ENCODE assay signal across 1 cellular context in the genomic region with DNA sequence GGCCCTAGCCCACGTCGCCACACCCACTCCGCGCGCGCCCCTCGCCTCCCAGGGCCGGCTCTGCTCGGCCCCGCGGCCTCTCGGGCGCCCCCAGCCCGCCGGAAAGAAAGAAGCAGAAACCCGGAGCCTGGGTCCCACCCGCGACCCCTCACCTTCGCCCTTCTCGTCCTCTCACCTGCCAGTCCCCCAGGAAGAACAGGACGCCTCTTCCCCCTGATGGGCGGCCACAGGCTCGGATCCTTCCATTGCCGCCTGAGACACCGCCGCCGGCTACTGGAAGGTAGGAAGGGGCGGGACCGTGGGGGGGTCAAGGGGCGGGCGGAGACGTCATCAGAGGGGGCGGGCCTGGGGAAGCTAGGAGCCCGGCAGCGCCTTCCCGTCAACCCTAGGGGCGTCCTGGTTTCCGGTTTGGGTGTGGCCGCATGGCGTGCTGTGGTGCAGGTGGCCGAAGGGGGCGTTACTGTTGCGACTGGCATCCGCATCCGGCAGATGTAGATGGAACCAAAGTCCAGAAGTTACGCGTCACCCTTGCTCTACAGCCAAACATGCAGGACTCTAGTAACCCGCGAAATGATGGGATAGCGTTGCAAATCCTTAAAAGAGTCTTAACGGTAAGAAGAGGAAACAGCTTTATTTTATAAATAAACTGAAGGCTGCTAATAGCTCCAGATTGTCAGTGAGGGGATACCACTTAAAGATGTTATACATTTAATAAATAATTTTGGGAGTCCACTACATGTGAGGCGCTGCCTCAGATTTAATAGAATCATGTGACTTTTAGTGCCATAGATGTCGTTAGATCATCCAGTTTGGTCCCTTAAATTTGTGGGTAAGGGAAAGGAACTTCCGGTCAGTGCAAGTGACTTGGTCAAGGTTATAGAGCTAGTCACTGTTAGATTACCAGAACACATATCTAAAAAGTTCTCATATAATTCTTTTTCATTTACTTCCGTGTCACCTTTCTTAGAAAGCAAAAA.
TF ChIP-seq lines count a peak whose summit lies in the region.

A gene (minus strand): TSS at position 282 of the 977 bp plus-strand sequence. CDS start 36 bp downstream, at position 246.

TF ChIP-seq in K562, 482 proteins besides CTCF, POLR2A, EP300 and RAD21 (continued from another document and continues in another):
- TF ChIP-seq ZNF263 (CRISPR knock-in tag; IDR thresholded peaks at IDR 0.05; ENCODE audit: borderline replicate concordance) (no peak), FOXJ2 (tag; IDR thresholded peaks at IDR 0.05) (no peak), ZNF589 (CRISPR knock-in tag; IDR thresholded peaks at IDR 0.05; ENCODE audit: low read depth) (0 out of 2 replicates have a peak, but pooled peaks have one; percentile 62), SRSF3 (IDR thresholded peaks at IDR 0.05; ENCODE audit: insufficient read depth, low read length) (no peak), ZNF584 (CRISPR knock-in tag; IDR thresholded peaks at IDR 0.05; ENCODE audit: low read depth) (no peak), TFAM (CRISPR knock-in tag; conservative IDR thresholded peaks at IDR 0.05) (no peak), KDM5B (IDR thresholded peaks at IDR 0.05; ENCODE audit: insufficient replicate concordance, low read depth, low read length) (peak; percentile 69), MTA1 (IDR thresholded peaks at IDR 0.05; ENCODE audit: borderline replicate concordance) (no peak; the same call in 1 of the 2 replicates), FOXK1 (CRISPR knock-in tag; IDR thresholded peaks at IDR 0.05; ENCODE audit: borderline replicate concordance) (0 out of 2 replicates have a peak, but pooled peaks have one; percentile 7), LEF1 (IDR thresholded peaks at IDR 0.05) (peak; percentile 30; the same call in 1 of the 2 replicates), XRCC5 (IDR thresholded peaks at IDR 0.05; ENCODE audit: low read depth, low read length) (no peak), CHD1 (IDR thresholded peaks at IDR 0.05; ENCODE audit: low read length) (no peak), FUS (optimal IDR thresholded peaks at IDR 0.05; ENCODE audit: low read depth, low read length) (no peak), NBN (IDR thresholded peaks at IDR 0.05; ENCODE audit: low read depth) (no peak), BCL6 (CRISPR knock-in tag; IDR thresholded peaks at IDR 0.05) (no peak), COPS2 (conservative IDR thresholded peaks at IDR 0.05) (no peak), CHD2 (IDR thresholded peaks at IDR 0.05; ENCODE audit: low read depth, low read length) (no peak), CC2D1A (IDR thresholded peaks at IDR 0.05) (no peak), PHF8 (IDR thresholded peaks at IDR 0.05; ENCODE audit: borderline replicate concordance, low read length) (peak; percentile 75; the same call in 1 of the 2 replicates), SMAD2 (IDR thresholded peaks at IDR 0.05; ENCODE audit: low read depth, low read length) (no peak)
- TF ChIP-seq, protein P1, sequence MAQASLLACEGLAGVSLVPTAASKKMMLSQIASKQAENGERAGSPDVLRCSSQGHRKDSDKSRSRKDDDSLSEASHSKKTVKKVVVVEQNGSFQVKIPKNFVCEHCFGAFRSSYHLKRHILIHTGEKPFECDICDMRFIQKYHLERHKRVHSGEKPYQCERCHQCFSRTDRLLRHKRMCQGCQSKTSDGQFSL (CRISPR knock-in tag; IDR thresholded peaks at IDR 0.05): peak; percentile 73; the same call in 1 of the 2 replicates
- TF ChIP-seq, protein P1 (tag; IDR thresholded peaks at IDR 0.05): peak in 1 of 2 experiments; percentile 79; a peak in 2 of 4 replicates
- TF ChIP-seq, protein P2, sequence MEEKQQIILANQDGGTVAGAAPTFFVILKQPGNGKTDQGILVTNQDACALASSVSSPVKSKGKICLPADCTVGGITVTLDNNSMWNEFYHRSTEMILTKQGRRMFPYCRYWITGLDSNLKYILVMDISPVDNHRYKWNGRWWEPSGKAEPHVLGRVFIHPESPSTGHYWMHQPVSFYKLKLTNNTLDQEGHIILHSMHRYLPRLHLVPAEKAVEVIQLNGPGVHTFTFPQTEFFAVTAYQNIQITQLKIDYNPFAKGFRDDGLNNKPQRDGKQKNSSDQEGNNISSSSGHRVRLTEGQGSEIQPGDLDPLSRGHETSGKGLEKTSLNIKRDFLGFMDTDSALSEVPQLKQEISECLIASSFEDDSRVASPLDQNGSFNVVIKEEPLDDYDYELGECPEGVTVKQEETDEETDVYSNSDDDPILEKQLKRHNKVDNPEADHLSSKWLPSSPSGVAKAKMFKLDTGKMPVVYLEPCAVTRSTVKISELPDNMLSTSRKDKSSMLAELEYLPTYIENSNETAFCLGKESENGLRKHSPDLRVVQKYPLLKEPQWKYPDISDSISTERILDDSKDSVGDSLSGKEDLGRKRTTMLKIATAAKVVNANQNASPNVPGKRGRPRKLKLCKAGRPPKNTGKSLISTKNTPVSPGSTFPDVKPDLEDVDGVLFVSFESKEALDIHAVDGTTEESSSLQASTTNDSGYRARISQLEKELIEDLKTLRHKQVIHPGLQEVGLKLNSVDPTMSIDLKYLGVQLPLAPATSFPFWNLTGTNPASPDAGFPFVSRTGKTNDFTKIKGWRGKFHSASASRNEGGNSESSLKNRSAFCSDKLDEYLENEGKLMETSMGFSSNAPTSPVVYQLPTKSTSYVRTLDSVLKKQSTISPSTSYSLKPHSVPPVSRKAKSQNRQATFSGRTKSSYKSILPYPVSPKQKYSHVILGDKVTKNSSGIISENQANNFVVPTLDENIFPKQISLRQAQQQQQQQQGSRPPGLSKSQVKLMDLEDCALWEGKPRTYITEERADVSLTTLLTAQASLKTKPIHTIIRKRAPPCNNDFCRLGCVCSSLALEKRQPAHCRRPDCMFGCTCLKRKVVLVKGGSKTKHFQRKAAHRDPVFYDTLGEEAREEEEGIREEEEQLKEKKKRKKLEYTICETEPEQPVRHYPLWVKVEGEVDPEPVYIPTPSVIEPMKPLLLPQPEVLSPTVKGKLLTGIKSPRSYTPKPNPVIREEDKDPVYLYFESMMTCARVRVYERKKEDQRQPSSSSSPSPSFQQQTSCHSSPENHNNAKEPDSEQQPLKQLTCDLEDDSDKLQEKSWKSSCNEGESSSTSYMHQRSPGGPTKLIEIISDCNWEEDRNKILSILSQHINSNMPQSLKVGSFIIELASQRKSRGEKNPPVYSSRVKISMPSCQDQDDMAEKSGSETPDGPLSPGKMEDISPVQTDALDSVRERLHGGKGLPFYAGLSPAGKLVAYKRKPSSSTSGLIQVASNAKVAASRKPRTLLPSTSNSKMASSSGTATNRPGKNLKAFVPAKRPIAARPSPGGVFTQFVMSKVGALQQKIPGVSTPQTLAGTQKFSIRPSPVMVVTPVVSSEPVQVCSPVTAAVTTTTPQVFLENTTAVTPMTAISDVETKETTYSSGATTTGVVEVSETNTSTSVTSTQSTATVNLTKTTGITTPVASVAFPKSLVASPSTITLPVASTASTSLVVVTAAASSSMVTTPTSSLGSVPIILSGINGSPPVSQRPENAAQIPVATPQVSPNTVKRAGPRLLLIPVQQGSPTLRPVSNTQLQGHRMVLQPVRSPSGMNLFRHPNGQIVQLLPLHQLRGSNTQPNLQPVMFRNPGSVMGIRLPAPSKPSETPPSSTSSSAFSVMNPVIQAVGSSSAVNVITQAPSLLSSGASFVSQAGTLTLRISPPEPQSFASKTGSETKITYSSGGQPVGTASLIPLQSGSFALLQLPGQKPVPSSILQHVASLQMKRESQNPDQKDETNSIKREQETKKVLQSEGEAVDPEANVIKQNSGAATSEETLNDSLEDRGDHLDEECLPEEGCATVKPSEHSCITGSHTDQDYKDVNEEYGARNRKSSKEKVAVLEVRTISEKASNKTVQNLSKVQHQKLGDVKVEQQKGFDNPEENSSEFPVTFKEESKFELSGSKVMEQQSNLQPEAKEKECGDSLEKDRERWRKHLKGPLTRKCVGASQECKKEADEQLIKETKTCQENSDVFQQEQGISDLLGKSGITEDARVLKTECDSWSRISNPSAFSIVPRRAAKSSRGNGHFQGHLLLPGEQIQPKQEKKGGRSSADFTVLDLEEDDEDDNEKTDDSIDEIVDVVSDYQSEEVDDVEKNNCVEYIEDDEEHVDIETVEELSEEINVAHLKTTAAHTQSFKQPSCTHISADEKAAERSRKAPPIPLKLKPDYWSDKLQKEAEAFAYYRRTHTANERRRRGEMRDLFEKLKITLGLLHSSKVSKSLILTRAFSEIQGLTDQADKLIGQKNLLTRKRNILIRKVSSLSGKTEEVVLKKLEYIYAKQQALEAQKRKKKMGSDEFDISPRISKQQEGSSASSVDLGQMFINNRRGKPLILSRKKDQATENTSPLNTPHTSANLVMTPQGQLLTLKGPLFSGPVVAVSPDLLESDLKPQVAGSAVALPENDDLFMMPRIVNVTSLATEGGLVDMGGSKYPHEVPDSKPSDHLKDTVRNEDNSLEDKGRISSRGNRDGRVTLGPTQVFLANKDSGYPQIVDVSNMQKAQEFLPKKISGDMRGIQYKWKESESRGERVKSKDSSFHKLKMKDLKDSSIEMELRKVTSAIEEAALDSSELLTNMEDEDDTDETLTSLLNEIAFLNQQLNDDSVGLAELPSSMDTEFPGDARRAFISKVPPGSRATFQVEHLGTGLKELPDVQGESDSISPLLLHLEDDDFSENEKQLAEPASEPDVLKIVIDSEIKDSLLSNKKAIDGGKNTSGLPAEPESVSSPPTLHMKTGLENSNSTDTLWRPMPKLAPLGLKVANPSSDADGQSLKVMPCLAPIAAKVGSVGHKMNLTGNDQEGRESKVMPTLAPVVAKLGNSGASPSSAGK (IDR thresholded peaks at IDR 0.05): no peak
- TF ChIP-seq, protein P3, sequence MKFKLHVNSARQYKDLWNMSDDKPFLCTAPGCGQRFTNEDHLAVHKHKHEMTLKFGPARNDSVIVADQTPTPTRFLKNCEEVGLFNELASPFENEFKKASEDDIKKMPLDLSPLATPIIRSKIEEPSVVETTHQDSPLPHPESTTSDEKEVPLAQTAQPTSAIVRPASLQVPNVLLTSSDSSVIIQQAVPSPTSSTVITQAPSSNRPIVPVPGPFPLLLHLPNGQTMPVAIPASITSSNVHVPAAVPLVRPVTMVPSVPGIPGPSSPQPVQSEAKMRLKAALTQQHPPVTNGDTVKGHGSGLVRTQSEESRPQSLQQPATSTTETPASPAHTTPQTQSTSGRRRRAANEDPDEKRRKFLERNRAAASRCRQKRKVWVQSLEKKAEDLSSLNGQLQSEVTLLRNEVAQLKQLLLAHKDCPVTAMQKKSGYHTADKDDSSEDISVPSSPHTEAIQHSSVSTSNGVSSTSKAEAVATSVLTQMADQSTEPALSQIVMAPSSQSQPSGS (CRISPR knock-in tag; IDR thresholded peaks at IDR 0.05): no peak
- TF ChIP-seq, protein P4, sequence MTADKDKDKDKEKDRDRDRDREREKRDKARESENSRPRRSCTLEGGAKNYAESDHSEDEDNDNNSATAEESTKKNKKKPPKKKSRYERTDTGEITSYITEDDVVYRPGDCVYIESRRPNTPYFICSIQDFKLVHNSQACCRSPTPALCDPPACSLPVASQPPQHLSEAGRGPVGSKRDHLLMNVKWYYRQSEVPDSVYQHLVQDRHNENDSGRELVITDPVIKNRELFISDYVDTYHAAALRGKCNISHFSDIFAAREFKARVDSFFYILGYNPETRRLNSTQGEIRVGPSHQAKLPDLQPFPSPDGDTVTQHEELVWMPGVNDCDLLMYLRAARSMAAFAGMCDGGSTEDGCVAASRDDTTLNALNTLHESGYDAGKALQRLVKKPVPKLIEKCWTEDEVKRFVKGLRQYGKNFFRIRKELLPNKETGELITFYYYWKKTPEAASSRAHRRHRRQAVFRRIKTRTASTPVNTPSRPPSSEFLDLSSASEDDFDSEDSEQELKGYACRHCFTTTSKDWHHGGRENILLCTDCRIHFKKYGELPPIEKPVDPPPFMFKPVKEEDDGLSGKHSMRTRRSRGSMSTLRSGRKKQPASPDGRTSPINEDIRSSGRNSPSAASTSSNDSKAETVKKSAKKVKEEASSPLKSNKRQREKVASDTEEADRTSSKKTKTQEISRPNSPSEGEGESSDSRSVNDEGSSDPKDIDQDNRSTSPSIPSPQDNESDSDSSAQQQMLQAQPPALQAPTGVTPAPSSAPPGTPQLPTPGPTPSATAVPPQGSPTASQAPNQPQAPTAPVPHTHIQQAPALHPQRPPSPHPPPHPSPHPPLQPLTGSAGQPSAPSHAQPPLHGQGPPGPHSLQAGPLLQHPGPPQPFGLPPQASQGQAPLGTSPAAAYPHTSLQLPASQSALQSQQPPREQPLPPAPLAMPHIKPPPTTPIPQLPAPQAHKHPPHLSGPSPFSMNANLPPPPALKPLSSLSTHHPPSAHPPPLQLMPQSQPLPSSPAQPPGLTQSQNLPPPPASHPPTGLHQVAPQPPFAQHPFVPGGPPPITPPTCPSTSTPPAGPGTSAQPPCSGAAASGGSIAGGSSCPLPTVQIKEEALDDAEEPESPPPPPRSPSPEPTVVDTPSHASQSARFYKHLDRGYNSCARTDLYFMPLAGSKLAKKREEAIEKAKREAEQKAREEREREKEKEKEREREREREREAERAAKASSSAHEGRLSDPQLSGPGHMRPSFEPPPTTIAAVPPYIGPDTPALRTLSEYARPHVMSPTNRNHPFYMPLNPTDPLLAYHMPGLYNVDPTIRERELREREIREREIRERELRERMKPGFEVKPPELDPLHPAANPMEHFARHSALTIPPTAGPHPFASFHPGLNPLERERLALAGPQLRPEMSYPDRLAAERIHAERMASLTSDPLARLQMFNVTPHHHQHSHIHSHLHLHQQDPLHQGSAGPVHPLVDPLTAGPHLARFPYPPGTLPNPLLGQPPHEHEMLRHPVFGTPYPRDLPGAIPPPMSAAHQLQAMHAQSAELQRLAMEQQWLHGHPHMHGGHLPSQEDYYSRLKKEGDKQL (CRISPR knock-in tag; IDR thresholded peaks at IDR 0.05; ENCODE audit: borderline replicate concordance): no peak
- TF ChIP-seq, protein P5, sequence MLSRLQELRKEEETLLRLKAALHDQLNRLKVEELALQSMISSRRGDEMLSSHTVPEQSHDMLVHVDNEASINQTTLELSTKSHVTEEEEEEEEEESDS (CRISPR knock-in tag; IDR thresholded peaks at IDR 0.05): no peak
- TF ChIP-seq, protein P6, sequence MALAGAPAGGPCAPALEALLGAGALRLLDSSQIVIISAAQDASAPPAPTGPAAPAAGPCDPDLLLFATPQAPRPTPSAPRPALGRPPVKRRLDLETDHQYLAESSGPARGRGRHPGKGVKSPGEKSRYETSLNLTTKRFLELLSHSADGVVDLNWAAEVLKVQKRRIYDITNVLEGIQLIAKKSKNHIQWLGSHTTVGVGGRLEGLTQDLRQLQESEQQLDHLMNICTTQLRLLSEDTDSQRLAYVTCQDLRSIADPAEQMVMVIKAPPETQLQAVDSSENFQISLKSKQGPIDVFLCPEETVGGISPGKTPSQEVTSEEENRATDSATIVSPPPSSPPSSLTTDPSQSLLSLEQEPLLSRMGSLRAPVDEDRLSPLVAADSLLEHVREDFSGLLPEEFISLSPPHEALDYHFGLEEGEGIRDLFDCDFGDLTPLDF (CRISPR knock-in tag; IDR thresholded peaks at IDR 0.05): 0 out of 2 replicates have a peak, but pooled peaks have one; percentile 31
- TF ChIP-seq, protein P7, sequence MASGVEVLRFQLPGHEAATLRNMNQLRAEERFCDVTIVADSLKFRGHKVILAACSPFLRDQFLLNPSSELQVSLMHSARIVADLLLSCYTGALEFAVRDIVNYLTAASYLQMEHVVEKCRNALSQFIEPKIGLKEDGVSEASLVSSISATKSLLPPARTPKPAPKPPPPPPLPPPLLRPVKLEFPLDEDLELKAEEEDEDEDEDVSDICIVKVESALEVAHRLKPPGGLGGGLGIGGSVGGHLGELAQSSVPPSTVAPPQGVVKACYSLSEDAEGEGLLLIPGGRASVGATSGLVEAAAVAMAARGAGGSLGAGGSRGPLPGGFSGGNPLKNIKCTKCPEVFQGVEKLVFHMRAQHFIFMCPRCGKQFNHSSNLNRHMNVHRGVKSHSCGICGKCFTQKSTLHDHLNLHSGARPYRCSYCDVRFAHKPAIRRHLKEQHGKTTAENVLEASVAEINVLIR (CRISPR knock-in tag; IDR thresholded peaks at IDR 0.05): no peak
